Comparison of ENCODE assay signal across 8 cellular contexts in the genomic region with DNA sequence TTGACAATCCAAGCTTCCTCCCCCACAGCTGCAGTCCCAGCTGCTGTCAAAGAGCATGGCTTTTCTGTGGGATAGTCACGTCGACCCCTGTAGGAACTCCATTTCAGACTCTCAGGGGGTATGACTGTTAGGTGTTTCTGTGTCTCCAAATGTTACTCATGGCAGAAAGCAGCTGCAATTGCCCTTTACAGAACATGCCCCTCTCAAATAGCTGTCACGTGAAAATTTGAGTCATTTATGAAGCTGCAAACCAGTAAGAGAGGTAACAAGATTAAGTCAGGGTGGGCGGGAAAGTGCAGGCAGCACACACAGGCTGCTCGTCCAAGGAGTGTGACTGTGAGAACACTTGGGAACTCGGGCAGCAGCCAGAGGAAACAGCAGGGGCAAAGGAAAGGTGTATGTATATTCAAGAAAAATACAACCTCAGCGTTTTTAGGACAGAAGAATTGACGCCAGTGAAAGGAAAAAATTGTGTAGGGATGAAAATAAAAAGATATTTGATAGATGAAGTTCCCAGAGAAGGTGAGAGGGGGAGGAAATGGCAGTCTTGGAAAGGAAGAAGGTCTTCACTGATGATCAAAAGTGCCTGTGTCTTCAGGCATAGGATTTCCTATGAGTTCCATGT.
DNase-seq lines count a peak whose midpoint lies in the region; ATAC-seq, FAIRE-seq and TF ChIP-seq lines count a peak whose summit lies in the region.

No MANE protein-coding gene starts in this region.

- H3K4me1 ChIP-seq in pancreas, result no peaks in the 10 kb centered on the region

- ATAC-seq in GM19043 (IDR thresholded peaks at IDR 0.05; ENCODE audit: low read depth, unreplicated experiment) (peak; percentile 59), HG03342 (IDR thresholded peaks at IDR 0.05; ENCODE audit: unreplicated experiment) (peak; percentile 75), pancreas (no peak)

- intact Hi-C loops in pancreas (cut with DNase I), result no loop called here

- H3K27me3 ChIP-seq in pancreas, result no peaks in the 10 kb centered on the region

- H3K27ac ChIP-seq in pancreas, result no peak overlapping the region

- H3K9me3 ChIP-seq in pancreas, result no peaks in the 10 kb centered on the region

- TF ChIP-seq CTCF in AG10803 (conservative IDR thresholded peaks at IDR 0.05; ENCODE audit: low read length) (no peak), pancreas (IDR thresholded peaks at IDR 0.05) (no peak)

- FAIRE-seq in pancreas (lab: Jason Lieb, UNC), result no peak

- no peaks in the 10 kb centered on the region for H3K36me3 ChIP-seq in pancreas

- 29 to 41% methylated on average over 8 of the region's 8 CpGs for WGBS in pancreas, 2 donors

- DNase-seq in AG10803 (ENCODE audit: low read depth) (peak; percentile 39), dermis blood vessel endothelial cell (peak; percentile 15), pancreas (no peak), germinal center (ENCODE audit: low spot score) (no peak), iPS-NIHi11 (ENCODE audit: low spot score) (no peak), SIG-M5 (lab: John Stamatoyannopoulos, UW) (no peak)

- peak overlapping the region; percentile 22 for H3K4me3 ChIP-seq in AG10803 (ENCODE audit: low read length)
- no peak overlapping the region for H3K4me3 ChIP-seq in pancreas

Comparison
In these comparisons a context has a peak if more than half of its experiments do, and no peak if none do; other contexts are left out.
1. DNase-seq: peak in AG10803 (single experiment) and dermis blood vessel endothelial cell (single experiment); none in pancreas (0 of 6), germinal center (single experiment), iPS-NIHi11 (single experiment) and SIG-M5 (single experiment).
2. ATAC-seq: peak in GM19043 (single experiment) and HG03342 (single experiment); none in pancreas (0 of 4).